10 cellular contexts compared by ENCODE assay signal in the genomic region with DNA sequence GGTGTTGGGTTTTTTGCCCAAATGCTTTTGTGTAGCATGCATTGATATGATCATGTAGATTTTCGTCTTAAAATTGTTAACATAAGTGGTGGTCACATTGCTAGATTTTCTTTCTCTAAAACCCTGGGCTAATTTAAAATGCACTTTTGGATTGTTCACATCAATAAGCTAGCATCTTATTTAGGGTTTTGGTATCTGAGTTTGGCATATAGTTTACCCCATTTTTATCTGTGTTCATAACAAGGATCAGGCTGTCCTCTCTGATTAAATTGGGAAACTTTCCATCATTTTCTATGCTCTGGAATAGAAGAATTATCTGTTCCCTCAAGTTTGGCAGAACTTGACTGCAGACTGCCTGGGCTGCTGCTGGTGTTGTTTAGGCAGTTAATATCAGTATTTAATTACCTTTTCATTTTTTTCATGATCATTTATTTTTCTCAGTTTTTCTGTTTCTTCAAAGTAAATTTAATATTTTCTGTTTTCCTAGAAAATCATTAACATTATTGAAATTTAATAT. TPM values are rescaled to one million over a fixed set of nuclear protein-coding genes. Genes with fewer than 3 reads are reported as not detected.
A peak's percentile ranks its signal among the peaks of the same experiment; 100 is the strongest.
DNase-seq lines count a peak whose midpoint lies in the region; ATAC-seq and TF ChIP-seq lines count a peak whose summit lies in the region.
"Had no signal": no experiment of that assay in that cellular context is flagged by ENCODE, and none has a peak within 500 bp of the region (broad histone marks: within the 10 kb centered on the region; RNA-seq: fewer than 3 reads in every experiment).

No MANE protein-coding gene starts in this region.

- H3K9me3 ChIP-seq in uterus: no peaks in the 10 kb centered on the region

- H3K4me3 Mint-ChIP-seq in stimulated activated naive CD8-positive, alpha-beta T cell treated with anti-CD3 and anti-CD28 coated beads, Interleukin-15, Interleukin-2, amounts not matched to agents 100 ng/mL and 50 ng/mL, for 24 hours: peak overlapping the region; percentile 81
- H3K4me3 Mint-ChIP-seq in stimulated activated naive CD8-positive, alpha-beta T cell treated with anti-CD3 and anti-CD28 coated beads, Interleukin-15, amount 100 ng/mL, for 72 hours: peak overlapping the region in 1 of 2 donors; percentile 78
- H3K4me3 Mint-ChIP-seq in activated B cell treated with CpG ODN at 0.5 μM for 24 hours: peak overlapping the region; percentile 73

- H3K36me3 Mint-ChIP-seq in stimulated activated naive CD8-positive, alpha-beta T cell treated with anti-CD3 and anti-CD28 coated beads, Interleukin-15, Interleukin-2, amounts not matched to agents 100 ng/mL and 50 ng/mL, for 24 hours (ENCODE audit: low read depth): no peaks in the 10 kb centered on the region
- H3K36me3 Mint-ChIP-seq in activated B cell treated with CpG ODN at 0.5 μM for 24 hours (ENCODE audit: low read depth): no peaks in the 10 kb centered on the region

- H3K4me1 ChIP-seq in uterus: no peaks in the 10 kb centered on the region

- H3K9me3 Mint-ChIP-seq in stimulated activated naive CD8-positive, alpha-beta T cell treated with anti-CD3 and anti-CD28 coated beads, Interleukin-15, Interleukin-2, amounts not matched to agents 100 ng/mL and 50 ng/mL, for 24 hours: no peaks in the 10 kb centered on the region
- H3K9me3 Mint-ChIP-seq in stimulated activated naive CD8-positive, alpha-beta T cell treated with anti-CD3 and anti-CD28 coated beads, Interleukin-15, amount 100 ng/mL, for 72 hours: no peaks in the 10 kb centered on the region
- no peaks in the 10 kb centered on the region for H3K9me3 Mint-ChIP-seq in activated B cell treated with CpG ODN at 0.5 μM for 24 hours

- intact Hi-C loops in activated B cell treated with CpG ODN at 0.5 μM for 24 hours (cut with micrococcal nuclease): no loop called here
- intact Hi-C loops in uterus (cut with DNase I; ENCODE audit: low total_unique reads): no loop called here

- POLR2A ChIA-PET in activated B cell treated with CpG ODN at 0.5 μM for 24 hours (lab: Charles Lee): interaction anchor here (2.2 kb wide), 1 partner anchor 33 kb away, joined by 8 read pairs; the partner anchor contains the start of gene AKAP10

- no peak for TF ChIP-seq POLR2A in uterus (IDR thresholded peaks at IDR 0.05)

- no peak for DNase-seq in stimulated activated naive CD8-positive, alpha-beta T cell treated with anti-CD3 and anti-CD28 coated beads, Interleukin-15, amount 100 ng/mL, for 72 hours
- no peak for DNase-seq in activated B cell treated with CpG ODN at 0.5 μM for 24 hours
- peak; percentile 31 for DNase-seq in medulla oblongata (ENCODE audit: extremely low spot score)
- DNase-seq in uterus: no peak
- no peak for DNase-seq in AG08396 (ENCODE audit: low spot score)
- no peak for DNase-seq in NCI-H345 treated with DMSO at 0.1 percent for 48 hours (lab: John Stamatoyannopoulos, UW; ENCODE audit: unreplicated experiment)
- DNase-seq in NCI-H2171 treated with DMSO at 0.1 percent for 48 hours (lab: John Stamatoyannopoulos, UW): no peak
- DNase-seq: NCI-H1092; NK-92 treated with Interleukin-12 subunit alpha and Interleukin-12 subunit beta, amount 100 ng/mL, for 24 hours had no signal

- peak overlapping the region; percentile 81 to 87 for H3K27ac ChIP-seq in uterus

- peaks cover 74% of the 10 kb centered on the region for H3K27me3 Mint-ChIP-seq in stimulated activated naive CD8-positive, alpha-beta T cell treated with anti-CD3 and anti-CD28 coated beads, Interleukin-15, Interleukin-2, amounts not matched to agents 100 ng/mL and 50 ng/mL, for 24 hours
- H3K27me3 Mint-ChIP-seq in stimulated activated naive CD8-positive, alpha-beta T cell treated with anti-CD3 and anti-CD28 coated beads, Interleukin-15, amount 100 ng/mL, for 72 hours: peaks cover 77% of the 10 kb centered on the region
- H3K27me3 Mint-ChIP-seq in activated B cell treated with CpG ODN at 0.5 μM for 24 hours: peaks cover 38% of the 10 kb centered on the region

- H3K27ac Mint-ChIP-seq in stimulated activated naive CD8-positive, alpha-beta T cell treated with anti-CD3 and anti-CD28 coated beads, Interleukin-15, Interleukin-2, amounts not matched to agents 100 ng/mL and 50 ng/mL, for 24 hours: no peak overlapping the region
- no peak overlapping the region for H3K27ac Mint-ChIP-seq in stimulated activated naive CD8-positive, alpha-beta T cell treated with anti-CD3 and anti-CD28 coated beads, Interleukin-15, amount 100 ng/mL, for 72 hours
- H3K27ac Mint-ChIP-seq in activated B cell treated with CpG ODN at 0.5 μM for 24 hours: no peak overlapping the region

- no peak for ATAC-seq in stimulated activated naive CD8-positive, alpha-beta T cell treated with anti-CD3 and anti-CD28 coated beads, Interleukin-15, amount 100 ng/mL, for 72 hours
- no peak for ATAC-seq in activated B cell treated with CpG ODN at 0.5 μM for 24 hours (ENCODE audit: low read depth)

- TF ChIP-seq CTCF in activated B cell treated with CpG ODN at 0.5 μM for 24 hours (IDR thresholded peaks at IDR 0.05): no peak
- TF ChIP-seq CTCF in uterus (IDR thresholded peaks at IDR 0.05): no peak

- peaks cover 9% of the 10 kb centered on the region for H3K4me1 Mint-ChIP-seq in stimulated activated naive CD8-positive, alpha-beta T cell treated with anti-CD3 and anti-CD28 coated beads, Interleukin-15, Interleukin-2, amounts not matched to agents 100 ng/mL and 50 ng/mL, for 24 hours (ENCODE audit: low read depth)
- H3K4me1 Mint-ChIP-seq in stimulated activated naive CD8-positive, alpha-beta T cell treated with anti-CD3 and anti-CD28 coated beads, Interleukin-15, amount 100 ng/mL, for 72 hours: peaks cover 10% of the 10 kb centered on the region
- peaks cover 13% of the 10 kb centered on the region for H3K4me1 Mint-ChIP-seq in activated B cell treated with CpG ODN at 0.5 μM for 24 hours

- no peaks in the 10 kb centered on the region for H3K27me3 ChIP-seq in uterus

- no peak overlapping the region for H3K4me3 ChIP-seq in uterus

- CTCF ChIA-PET in activated B cell treated with CpG ODN at 0.5 μM for 24 hours (lab: Charles Lee): interaction anchor here (1.8 kb wide), 1 partner anchor 18 kb away, joined by 9 read pairs; no protein-coding TSS in a partner anchor

- no peaks in the 10 kb centered on the region for H3K36me3 ChIP-seq in uterus

RNA-seq across cellular contexts. Expression of gene SPECC1, which starts 1.8 kb away (rescaled TPM):
- total RNA-seq in activated B cell treated with CpG ODN at 0.5 μM for 24 hours (7.5 and 11.5 TPM in 2 replicates), uterus (10 to 100 TPM; 22.6 to 63.0 (median 44.0) TPM)

RNA-seq across cellular contexts. Expression of gene AKAP10, which starts 33.3 kb away (rescaled TPM):
- total RNA-seq in activated B cell treated with CpG ODN at 0.5 μM for 24 hours: 38.7 and 51.5 TPM in 2 replicates
- 10 to 100 TPM; 17.7 to 56.9 (median 33.2) TPM for total RNA-seq in uterus
